In the genomic region with DNA sequence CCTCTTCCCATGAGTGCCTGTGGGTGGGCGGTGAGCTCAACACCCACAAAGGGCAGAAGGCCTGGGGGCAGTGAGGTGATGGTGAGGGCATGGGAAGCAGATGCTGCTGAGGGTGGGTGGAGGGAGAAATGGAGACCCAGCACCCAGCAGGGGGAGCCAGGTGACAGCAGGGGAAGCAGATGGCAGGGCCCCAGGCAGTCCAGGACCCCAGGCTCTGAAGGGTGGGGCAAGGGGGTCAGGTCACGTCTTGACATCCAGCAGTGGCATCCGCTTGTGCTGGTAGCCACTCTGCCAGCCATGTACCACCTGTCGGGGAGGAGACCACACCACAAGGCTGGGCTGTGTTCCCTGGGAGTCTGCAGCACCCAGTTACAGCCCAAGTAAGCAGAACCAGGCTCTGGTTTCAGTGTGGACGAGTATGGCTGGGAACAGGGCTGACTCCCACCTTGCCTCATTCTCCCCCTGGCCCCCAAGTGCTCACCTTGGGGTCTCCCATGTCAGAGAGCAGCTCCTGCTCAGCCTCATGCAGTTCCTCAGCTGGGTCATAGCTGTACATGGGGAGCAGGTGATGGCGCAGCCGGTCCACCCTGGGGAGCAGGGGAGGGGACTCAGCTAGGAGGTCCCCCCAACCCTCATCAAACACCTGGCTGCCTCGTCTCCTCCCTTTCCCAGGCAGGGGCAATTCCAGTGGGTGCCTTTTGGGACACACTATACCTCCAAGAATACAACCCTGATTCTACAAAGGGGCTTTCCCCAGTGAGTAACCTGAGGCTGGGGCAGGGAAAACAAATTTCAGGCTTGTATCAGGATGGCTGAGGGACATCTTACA, we compare ENCODE assay signal across 8 cellular contexts. TPM values are rescaled to one million over a fixed set of nuclear protein-coding genes. Genes with fewer than 3 reads are reported as not detected.
DNase-seq lines count a peak whose midpoint lies in the region; ATAC-seq and TF ChIP-seq lines count a peak whose summit lies in the region.

No MANE protein-coding gene starts in this region.

- POLR2A ChIA-PET in AG04450 (lab: Yijun Ruan, JAX), result interaction anchor here (0.8 kb wide), 1 partner anchor 10 kb away, joined by 4 read pairs; a partner anchor contains a TSS

- CTCF ChIA-PET in AG04450 (lab: Charles Lee), result interaction anchor here (3.6 kb wide), 1 partner anchor 362 kb away, joined by 39 read pairs; no protein-coding TSS in a partner anchor

- H3K4me3 Mint-ChIP-seq in activated T-cell treated with anti-CD3 and anti-CD28 coated beads, Interleukin-2, amount 50 U/mL, for 4 hours, result peak overlapping the region; percentile 48

- H3K27me3 Mint-ChIP-seq in activated T-cell treated with anti-CD3 and anti-CD28 coated beads, Interleukin-2, amount 50 U/mL, for 4 hours (ENCODE audit: low read depth), result no peaks in the 10 kb centered on the region

- TF ChIP-seq CTCF in AG04450 (IDR thresholded peaks at IDR 0.05; ENCODE audit: low read depth, low read length) (peak; percentile 63), GM12874 (IDR thresholded peaks at IDR 0.05; ENCODE audit: insufficient read depth, low read depth, low read length) (peak; percentile 77)

- H3K4me3 ChIP-seq in AG04450 (ENCODE audit: low read depth, low read length), result no peak overlapping the region

- peak overlapping the region; percentile 57 for H3K27ac ChIP-seq in AG04450 (ENCODE audit: low read depth, low read length)

- H3K9me3 Mint-ChIP-seq in activated T-cell treated with anti-CD3 and anti-CD28 coated beads, Interleukin-2, amount 50 U/mL, for 4 hours, result no peaks in the 10 kb centered on the region

- no peaks in the 10 kb centered on the region; the same call in 1 of the 2 replicates for H3K9me3 ChIP-seq in AG04450 (ENCODE audit: control insufficient read depth, insufficient read depth, low read length)

- peaks cover 17% of the 10 kb centered on the region for H3K36me3 Mint-ChIP-seq in activated T-cell treated with anti-CD3 and anti-CD28 coated beads, Interleukin-2, amount 50 U/mL, for 4 hours (ENCODE audit: insufficient read depth)

- H3K27me3 ChIP-seq in AG04450 (ENCODE audit: control insufficient read depth, insufficient read depth, low read length), result no peaks in the 10 kb centered on the region

- no peak for ATAC-seq in activated T-cell treated with anti-CD3 and anti-CD28 coated beads, Interleukin-2, amount 50 U/mL, for 4 hours
- no peak for ATAC-seq in sciatic nerve
- no peak for ATAC-seq in HG02938 (IDR thresholded peaks at IDR 0.05; ENCODE audit: unreplicated experiment)

- peaks cover 67% of the 10 kb centered on the region for H3K4me1 Mint-ChIP-seq in activated T-cell treated with anti-CD3 and anti-CD28 coated beads, Interleukin-2, amount 50 U/mL, for 4 hours (ENCODE audit: low read depth)

- intact Hi-C loops in sciatic nerve (cut with DNase I), result no loop called here

- DNase-seq in AG04450 (ENCODE audit: low read depth, low spot score) (no peak), NCI-H69 (lab: John Stamatoyannopoulos, UW) (peak; percentile 96), glomerular visceral epithelial cell (ENCODE audit: extremely low spot score) (peak; percentile 61), sciatic nerve (ENCODE audit: low spot score) (no peak)
- peak; percentile 44 for DNase-seq in activated T-cell treated with anti-CD3 and anti-CD28 coated beads, Interleukin-2, amount 50 U/mL, for 4 hours
- peak; percentile 40 for DNase-seq in stimulated activated naive CD4-positive, alpha-beta T cell treated with Interleukin-2 at 50 U/mL for 16 hours (lab: John Stamatoyannopoulos, UW)

RNA-seq across cellular contexts. Expression of a gene that starts 2.0 kb away (rescaled TPM):
- polyA plus RNA-seq in AG04450 (2011; rRNA removed), result 11.3 and 17.2 TPM in 2 replicates
- 12.6 and 16.0 TPM in 2 replicates for polyA minus RNA-seq in AG04450 (2011; rRNA and poly(A)+ RNA removed)
- 10 to 100 TPM; 12.3 to 14.9 (median 13.0) TPM for total RNA-seq in activated T-cell treated with anti-CD3 and anti-CD28 coated beads, Interleukin-2, amount 50 U/mL, for 4 hours
- total RNA-seq in sciatic nerve, result 31.6 TPM

RNA-seq across cellular contexts. Expression of a gene that starts 10.1 kb away (rescaled TPM):
- 142 and 197 TPM in 2 replicates for polyA plus RNA-seq in AG04450 (2011; rRNA removed)
- 127 and 146 TPM in 2 replicates for polyA minus RNA-seq in AG04450 (2011; rRNA and poly(A)+ RNA removed)
- total RNA-seq in activated T-cell treated with anti-CD3 and anti-CD28 coated beads, Interleukin-2, amount 50 U/mL, for 4 hours, result 100 to 1,000 TPM; 646 to 976 (median 781) TPM
- 29.0 TPM for total RNA-seq in sciatic nerve

Comparison
In these comparisons a context has a peak if more than half of its experiments do, and no peak if none do; other contexts are left out.
1. DNase-seq: peak in NCI-H69 (single experiment), activated T-cell treated with anti-CD3 and anti-CD28 coated beads, Interleukin-2, amount 50 U/mL, for 4 hours (single experiment), glomerular visceral epithelial cell (single experiment) and stimulated activated naive CD4-positive, alpha-beta T cell treated with Interleukin-2 at 50 U/mL for 16 hours (single experiment); none in AG04450 (single experiment) and sciatic nerve (single experiment).
2. RNA of a gene that starts 10.1 kb away (total RNA-seq): 646 to 976 TPM in activated T-cell treated with anti-CD3 and anti-CD28 coated beads, Interleukin-2, amount 50 U/mL, for 4 hours; 29.0 TPM in sciatic nerve (single experiment); every median in the first group is over 10 times any median in the second.